Comparison of ENCODE assay signal across 17 cellular contexts in the genomic region with DNA sequence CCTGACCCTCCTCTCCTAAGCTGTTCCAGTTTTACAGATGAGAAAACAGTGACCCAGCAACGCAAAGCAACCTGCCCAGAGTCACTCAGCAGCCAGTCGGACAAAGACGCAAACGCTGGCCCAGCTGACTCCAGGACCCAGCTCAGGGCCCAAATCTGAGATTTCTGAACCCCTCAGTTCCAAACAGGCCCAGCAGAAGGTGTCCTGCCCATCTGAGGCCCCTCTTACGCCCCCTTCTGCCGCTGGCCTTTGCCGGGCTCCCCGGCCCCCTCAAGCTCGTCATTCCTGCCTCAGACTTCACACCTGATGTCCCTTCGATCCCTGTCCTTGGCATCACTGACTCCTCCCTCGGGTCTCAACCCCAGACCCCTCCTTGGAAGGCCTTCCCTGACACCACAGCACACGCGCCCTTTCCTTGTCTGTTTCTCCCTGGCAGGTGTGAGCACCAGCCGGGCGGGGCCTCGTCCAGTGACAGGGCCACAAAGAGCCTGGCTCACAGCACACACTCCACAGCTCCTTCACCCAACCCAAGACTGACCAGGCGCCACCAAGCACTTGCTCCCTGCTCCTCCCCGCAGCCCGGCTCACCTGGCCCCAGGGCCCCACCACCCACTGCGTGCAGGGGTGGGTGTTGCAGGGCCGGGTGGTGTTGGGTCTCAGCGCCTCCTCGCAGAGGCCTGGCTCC. TPM values are rescaled to one million over a fixed set of nuclear protein-coding genes. Genes with fewer than 3 reads are reported as not detected.
DNase-seq lines count a peak whose midpoint lies in the region; ATAC-seq and TF ChIP-seq lines count a peak whose summit lies in the region.
"Had no signal": no experiment of that assay in that cellular context is flagged by ENCODE, and none has a peak within 500 bp of the region (broad histone marks: within the 10 kb centered on the region; RNA-seq: fewer than 3 reads in every experiment).

No MANE protein-coding gene starts in this region.

- no peak for TF ChIP-seq CTCF in RWPE1 (conservative IDR thresholded peaks at IDR 0.05; ENCODE audit: low read depth)
- TF ChIP-seq CTCF in gastrocnemius medialis (IDR thresholded peaks at IDR 0.05 in 4 of 5, conservative IDR thresholded peaks at IDR 0.05 in 1 of 5) = no peak

- CTCF ChIA-PET in RWPE1 (lab: Yijun Ruan, JAX) = interaction anchor here (0.6 to 1.1 kb wide), 2 partner anchors 145 to 421 kb away, joined by 3 to 5 read pairs; no protein-coding TSS in a partner anchor

- H3K4me3 Mint-ChIP-seq in activated T-cell treated with anti-CD3 and anti-CD28 coated beads, Interleukin-2, amount 50 U/mL, for 72 hours = peak overlapping the region in 1 of 2 donors; percentile 1
- H3K4me3 Mint-ChIP-seq: memory B cell had no signal

- DNase-seq in activated T-cell treated with anti-CD3 and anti-CD28 coated beads, Interleukin-2, amount 50 U/mL, for 72 hours = no peak
- DNase-seq in activated T-cell treated with anti-CD3 and anti-CD28 coated beads, Interleukin-2, amount 50 U/mL, for 1 hour = no peak
- DNase-seq in RWPE1 (ENCODE audit: low spot score) (no peak), right cardiac atrium (peak in 2 of 3 donors; percentile 24 to 55), gastrocnemius medialis (peak; percentile 1 to 10), HAP-1 (ENCODE audit: low spot score in 2 of 2) (no peak)
- DNase-seq: cerebellar nuclear complex, foreskin fibroblast, H7, NCI-H1694 treated with DMSO at 0.1 percent for 48 hours, NCI-H510A, nucleus accumbens had no signal

- H3K27ac ChIP-seq in RWPE1 (peak overlapping the region; percentile 61), right cardiac atrium (ENCODE audit: low read length) (peak overlapping the region; percentile 9), gastrocnemius medialis (no peak overlapping the region)

- H3K27ac Mint-ChIP-seq in activated T-cell treated with anti-CD3 and anti-CD28 coated beads, Interleukin-2, amount 50 U/mL, for 72 hours = peak overlapping the region; percentile 66
- H3K27ac Mint-ChIP-seq: memory B cell had no signal

- no peak for ATAC-seq in activated T-cell treated with anti-CD3 and anti-CD28 coated beads, Interleukin-2, amount 50 U/mL, for 72 hours (replicated peaks in 1 of 2)
- no peak for ATAC-seq in right cardiac atrium
- no peak for ATAC-seq in gastrocnemius medialis
- ATAC-seq in HG02885 (IDR thresholded peaks at IDR 0.05; ENCODE audit: poor library complexity, unreplicated experiment) = no peak
- no peak for ATAC-seq in HG03108 (IDR thresholded peaks at IDR 0.05; ENCODE audit: unreplicated experiment)
- ATAC-seq: stimulated activated naive CD8-positive, alpha-beta T cell treated with anti-CD3 and anti-CD28 coated beads, Interleukin-15, amount 100 ng/mL, for 72 hours had no signal

- WGBS in right cardiac atrium = 88% methylated on average over 23 of the region's 23 CpGs

- H3K9me3 Mint-ChIP-seq in activated T-cell treated with anti-CD3 and anti-CD28 coated beads, Interleukin-2, amount 50 U/mL, for 72 hours = no peaks in the 10 kb centered on the region
- H3K9me3 Mint-ChIP-seq: memory B cell; stimulated activated naive CD8-positive, alpha-beta T cell treated with anti-CD3 and anti-CD28 coated beads, Interleukin-15, amount 100 ng/mL, for 72 hours had no signal

- in situ Hi-C loops in gastrocnemius medialis (cut with MboI; ENCODE audit: low sequenced_read_pairs in 4 of 4) (no loop called here), HAP-1 (cut with MboI; ENCODE audit: low sequenced_read_pairs) (loop anchor here (25.0 kb wide), 1 partner anchor 424 kb away; no protein-coding TSS in a partner anchor)

- H3K27me3 ChIP-seq in right cardiac atrium (ENCODE audit: control insufficient read depth, insufficient read depth) (no peaks in the 10 kb centered on the region), gastrocnemius medialis (no peaks in the 10 kb centered on the region), HAP-1 (ENCODE audit: low read depth) (no peaks in the 10 kb centered on the region)

- peaks cover 20% of the 10 kb centered on the region for H3K4me1 ChIP-seq in right cardiac atrium (ENCODE audit: control insufficient read depth, insufficient read depth, low read length)
- peaks cover 13 to 16% of the 10 kb centered on the region in 2 donors for H3K4me1 ChIP-seq in gastrocnemius medialis
- no peaks in the 10 kb centered on the region for H3K4me1 ChIP-seq in HAP-1

- H3K9me3 ChIP-seq in right cardiac atrium (ENCODE audit: control insufficient read depth, low read length) (no peaks in the 10 kb centered on the region), gastrocnemius medialis (no peaks in the 10 kb centered on the region), HAP-1 (no peaks in the 10 kb centered on the region)

- H3K4me1 Mint-ChIP-seq in activated T-cell treated with anti-CD3 and anti-CD28 coated beads, Interleukin-2, amount 50 U/mL, for 72 hours (ENCODE audit: low read depth) = peaks cover 16% of the 10 kb centered on the region

- H3K4me3 ChIP-seq in right cardiac atrium (ENCODE audit: low read length) = no peak overlapping the region
- no peak overlapping the region for H3K4me3 ChIP-seq in gastrocnemius medialis
- H3K4me3 ChIP-seq in HAP-1 = no peak overlapping the region
- H3K4me3 ChIP-seq: skin epidermis had no signal

- H3K36me3 Mint-ChIP-seq in activated T-cell treated with anti-CD3 and anti-CD28 coated beads, Interleukin-2, amount 50 U/mL, for 72 hours (ENCODE audit: insufficient read depth in 2 of 2) = no peaks in the 10 kb centered on the region
- H3K36me3 Mint-ChIP-seq: memory B cell had no signal

- POLR2A ChIA-PET in RWPE1 (lab: Yijun Ruan, JAX; ENCODE audit: low non-redundant PET) = no interaction called here

- H3K36me3 ChIP-seq in gastrocnemius medialis = no peaks in the 10 kb centered on the region
- H3K36me3 ChIP-seq in HAP-1 (replicated peaks) = no peaks in the 10 kb centered on the region

- no peak for TF ChIP-seq POLR2A in gastrocnemius medialis (IDR thresholded peaks at IDR 0.05)

- H3K27me3 Mint-ChIP-seq in activated T-cell treated with anti-CD3 and anti-CD28 coated beads, Interleukin-2, amount 50 U/mL, for 72 hours (ENCODE audit: low read depth) = no peaks in the 10 kb centered on the region
- H3K27me3 Mint-ChIP-seq: stimulated activated naive CD8-positive, alpha-beta T cell treated with anti-CD3 and anti-CD28 coated beads, Interleukin-15, amount 100 ng/mL, for 72 hours had no signal

- intact Hi-C loops in right cardiac atrium (cut with DNase I) (loop anchor here in 1 of 4 donors (10.0 kb wide), 1 partner anchor 52 kb away; a partner anchor contains a TSS), gastrocnemius medialis (cut with DNase I; ENCODE audit: low total_unique reads) (loop anchor here (5.0 kb wide), 1 partner anchor 49 kb away; a partner anchor contains a TSS)

RNA-seq across cellular contexts. Expression of a gene that starts 48.0 kb away (rescaled TPM):
- 1 to 10 TPM in 1 of 2 donors, under 1 TPM in 1; 0.39 to 1.5 TPM for total RNA-seq in activated T-cell treated with anti-CD3 and anti-CD28 coated beads, Interleukin-2, amount 50 U/mL, for 72 hours
- total RNA-seq in right cardiac atrium = 10 to 100 TPM; 38.8 to 85.9 (median 82.0) TPM
- polyA plus RNA-seq in right cardiac atrium = 40.3 TPM
- total RNA-seq in gastrocnemius medialis = 1 to 10 TPM in 1 of 4 donors, under 1 TPM in 3; 0.42 to 1.1 (median 0.76) TPM

Comparison
In these comparisons a context has a peak if more than half of its experiments do, and no peak if none do; other contexts are left out.
1. DNase-seq: peak in right cardiac atrium (2 of 3) and gastrocnemius medialis (2 of 2); none in activated T-cell treated with anti-CD3 and anti-CD28 coated beads, Interleukin-2, amount 50 U/mL, for 72 hours (0 of 2), activated T-cell treated with anti-CD3 and anti-CD28 coated beads, Interleukin-2, amount 50 U/mL, for 1 hour (single experiment), RWPE1 (single experiment) and HAP-1 (0 of 2).
2. H3K27ac ChIP-seq: peak in RWPE1 (single experiment) and right cardiac atrium (single experiment); none in gastrocnemius medialis (0 of 4).
3. RNA of a gene that starts 48.0 kb away (total RNA-seq): 38.8 to 85.9 TPM in right cardiac atrium; 0.39 to 1.5 TPM in activated T-cell treated with anti-CD3 and anti-CD28 coated beads, Interleukin-2, amount 50 U/mL, for 72 hours and 0.42 to 1.1 TPM in gastrocnemius medialis; every median in the first group is over 10 times any median in the second.